Comparison of ENCODE assay signal across 1 cellular context in the genomic region with DNA sequence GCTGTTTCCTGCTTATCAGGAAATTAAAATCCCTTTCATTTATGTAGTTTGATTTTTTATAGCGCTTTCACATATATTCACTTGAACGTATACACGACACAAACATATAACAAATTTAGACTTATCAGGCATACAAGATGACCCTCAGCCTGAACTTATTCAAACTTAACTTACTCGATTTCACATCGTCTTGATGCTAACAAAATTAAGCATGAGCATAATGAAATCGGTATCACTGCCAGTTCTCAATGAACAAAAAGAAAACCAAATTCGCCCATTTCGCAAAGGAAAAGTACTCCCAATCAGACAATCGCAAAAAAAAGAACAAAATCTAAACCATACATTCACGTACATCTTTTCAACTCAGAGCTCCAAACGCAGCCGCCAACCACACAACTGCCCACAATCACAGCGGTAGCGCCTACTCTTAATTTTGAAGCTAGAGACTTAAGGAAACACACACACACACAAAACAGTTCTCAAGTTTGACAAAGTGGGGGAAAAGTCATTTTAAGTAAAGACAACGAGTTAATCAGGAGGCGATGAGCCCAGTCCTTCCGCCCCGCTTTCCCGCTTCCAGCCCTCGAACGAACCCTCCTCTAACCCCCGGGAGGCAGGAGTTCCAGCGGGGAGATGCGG.
TF ChIP-seq lines count a peak whose summit lies in the region.

No MANE protein-coding gene starts in this region.

TF ChIP-seq in HEK293, 187 proteins besides CTCF, POLR2A, EP300 and RAD21 (continued from another document):
- TF ChIP-seq, protein P1, sequence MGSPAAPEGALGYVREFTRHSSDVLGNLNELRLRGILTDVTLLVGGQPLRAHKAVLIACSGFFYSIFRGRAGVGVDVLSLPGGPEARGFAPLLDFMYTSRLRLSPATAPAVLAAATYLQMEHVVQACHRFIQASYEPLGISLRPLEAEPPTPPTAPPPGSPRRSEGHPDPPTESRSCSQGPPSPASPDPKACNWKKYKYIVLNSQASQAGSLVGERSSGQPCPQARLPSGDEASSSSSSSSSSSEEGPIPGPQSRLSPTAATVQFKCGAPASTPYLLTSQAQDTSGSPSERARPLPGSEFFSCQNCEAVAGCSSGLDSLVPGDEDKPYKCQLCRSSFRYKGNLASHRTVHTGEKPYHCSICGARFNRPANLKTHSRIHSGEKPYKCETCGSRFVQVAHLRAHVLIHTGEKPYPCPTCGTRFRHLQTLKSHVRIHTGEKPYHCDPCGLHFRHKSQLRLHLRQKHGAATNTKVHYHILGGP (tag by site-specific recombination; IDR thresholded peaks at IDR 0.05) = no peak
- TF ChIP-seq, protein P2, sequence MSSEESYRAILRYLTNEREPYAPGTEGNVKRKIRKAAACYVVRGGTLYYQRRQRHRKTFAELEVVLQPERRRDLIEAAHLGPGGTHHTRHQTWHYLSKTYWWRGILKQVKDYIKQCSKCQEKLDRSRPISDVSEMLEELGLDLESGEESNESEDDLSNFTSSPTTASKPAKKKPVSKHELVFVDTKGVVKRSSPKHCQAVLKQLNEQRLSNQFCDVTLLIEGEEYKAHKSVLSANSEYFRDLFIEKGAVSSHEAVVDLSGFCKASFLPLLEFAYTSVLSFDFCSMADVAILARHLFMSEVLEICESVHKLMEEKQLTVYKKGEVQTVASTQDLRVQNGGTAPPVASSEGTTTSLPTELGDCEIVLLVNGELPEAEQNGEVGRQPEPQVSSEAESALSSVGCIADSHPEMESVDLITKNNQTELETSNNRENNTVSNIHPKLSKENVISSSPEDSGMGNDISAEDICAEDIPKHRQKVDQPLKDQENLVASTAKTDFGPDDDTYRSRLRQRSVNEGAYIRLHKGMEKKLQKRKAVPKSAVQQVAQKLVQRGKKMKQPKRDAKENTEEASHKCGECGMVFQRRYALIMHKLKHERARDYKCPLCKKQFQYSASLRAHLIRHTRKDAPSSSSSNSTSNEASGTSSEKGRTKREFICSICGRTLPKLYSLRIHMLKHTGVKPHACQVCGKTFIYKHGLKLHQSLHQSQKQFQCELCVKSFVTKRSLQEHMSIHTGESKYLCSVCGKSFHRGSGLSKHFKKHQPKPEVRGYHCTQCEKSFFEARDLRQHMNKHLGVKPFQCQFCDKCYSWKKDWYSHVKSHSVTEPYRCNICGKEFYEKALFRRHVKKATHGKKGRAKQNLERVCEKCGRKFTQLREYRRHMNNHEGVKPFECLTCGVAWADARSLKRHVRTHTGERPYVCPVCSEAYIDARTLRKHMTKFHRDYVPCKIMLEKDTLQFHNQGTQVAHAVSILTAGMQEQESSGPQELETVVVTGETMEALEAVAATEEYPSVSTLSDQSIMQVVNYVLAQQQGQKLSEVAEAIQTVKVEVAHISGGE (tag by site-specific recombination; conservative IDR thresholded peaks at IDR 0.05; ENCODE audit: low read depth) = no peak
- TF ChIP-seq ZNF610 (tag by site-specific recombination; IDR thresholded peaks at IDR 0.05; ENCODE audit: borderline replicate concordance) (no peak), ZNF335 (tag by site-specific recombination; conservative IDR thresholded peaks at IDR 0.05) (peak; percentile 55; the same call in 1 of the 2 replicates), ZNF10 (tag by site-specific recombination; IDR thresholded peaks at IDR 0.05) (0 out of 2 replicates have a peak, but pooled peaks have one; percentile 10), ZNF837 (tag by site-specific recombination; IDR thresholded peaks at IDR 0.05) (no peak), ZBTB17 (tag by site-specific recombination; IDR thresholded peaks at IDR 0.05) (peak; percentile 51), PRDM1 (tag by site-specific recombination; IDR thresholded peaks at IDR 0.05) (peak; percentile 99), ZNF549 (tag by site-specific recombination; IDR thresholded peaks at IDR 0.05) (no peak), ZNF600 (tag by site-specific recombination; IDR thresholded peaks at IDR 0.05) (0 out of 2 replicates have a peak, but pooled peaks have one; percentile 25), ZNF239 (tag by site-specific recombination; IDR thresholded peaks at IDR 0.05) (no peak), RBAK (tag by site-specific recombination; IDR thresholded peaks at IDR 0.05) (no peak), ZNF561 (tag by site-specific recombination; IDR thresholded peaks at IDR 0.05; ENCODE audit: borderline replicate concordance) (no peak), ZIC2 (tag by site-specific recombination; IDR thresholded peaks at IDR 0.05) (peak; percentile 63), ZNF146 (tag by site-specific recombination; IDR thresholded peaks at IDR 0.05) (peak; percentile 9; the same call in 1 of the 2 replicates), YY1 (tag by site-specific recombination; IDR thresholded peaks at IDR 0.05) (no peak), ZNF426 (tag by site-specific recombination; IDR thresholded peaks at IDR 0.05) (no peak), ZBTB7A (tag by site-specific recombination; IDR thresholded peaks at IDR 0.05; ENCODE audit: low read depth) (0 out of 2 replicates have a peak, but pooled peaks have one; percentile 7), ZNF791 (tag by site-specific recombination; IDR thresholded peaks at IDR 0.05) (no peak), ZNF843 (tag by site-specific recombination; IDR thresholded peaks at IDR 0.05) (no peak), ZSCAN16 (tag by site-specific recombination; IDR thresholded peaks at IDR 0.05) (no peak), ZNF221 (tag by site-specific recombination; IDR thresholded peaks at IDR 0.05; ENCODE audit: borderline replicate concordance) (no peak), SETDB1 (IDR thresholded peaks at IDR 0.05; ENCODE audit: insufficient read length, low read length) (no peak), ZNF664 (tag by site-specific recombination; IDR thresholded peaks at IDR 0.05) (no peak), MYNN (tag by site-specific recombination; IDR thresholded peaks at IDR 0.05; ENCODE audit: borderline replicate concordance) (peak; percentile 79; the same call in 1 of the 2 replicates), ZNF112 (tag by site-specific recombination; IDR thresholded peaks at IDR 0.05) (no peak), TRIM28 (IDR thresholded peaks at IDR 0.05; ENCODE audit: borderline replicate concordance, low read length) (no peak), HOXC10 (CRISPR knock-in tag; IDR thresholded peaks at IDR 0.05) (no peak), ZNF114 (tag by site-specific recombination; IDR thresholded peaks at IDR 0.05) (no peak), ZNF2 (tag by site-specific recombination; IDR thresholded peaks at IDR 0.05) (0 out of 2 replicates have a peak, but pooled peaks have one; percentile 50), ZNF214 (tag by site-specific recombination; IDR thresholded peaks at IDR 0.05; ENCODE audit: borderline replicate concordance) (no peak), SP3 (tag by site-specific recombination; IDR thresholded peaks at IDR 0.05) (no peak), ZNF621 (tag by site-specific recombination; IDR thresholded peaks at IDR 0.05) (no peak), ZFHX2 (tag by site-specific recombination; conservative IDR thresholded peaks at IDR 0.05) (peak; percentile 69)
- TF ChIP-seq, protein P3, sequence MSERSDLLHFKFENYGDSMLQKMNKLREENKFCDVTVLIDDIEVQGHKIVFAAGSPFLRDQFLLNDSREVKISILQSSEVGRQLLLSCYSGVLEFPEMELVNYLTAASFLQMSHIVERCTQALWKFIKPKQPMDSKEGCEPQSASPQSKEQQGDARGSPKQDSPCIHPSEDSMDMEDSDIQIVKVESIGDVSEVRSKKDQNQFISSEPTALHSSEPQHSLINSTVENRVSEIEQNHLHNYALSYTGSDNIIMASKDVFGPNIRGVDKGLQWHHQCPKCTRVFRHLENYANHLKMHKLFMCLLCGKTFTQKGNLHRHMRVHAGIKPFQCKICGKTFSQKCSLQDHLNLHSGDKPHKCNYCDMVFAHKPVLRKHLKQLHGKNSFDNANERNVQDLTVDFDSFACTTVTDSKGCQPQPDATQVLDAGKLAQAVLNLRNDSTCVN (tag by site-specific recombination; optimal IDR thresholded peaks at IDR 0.05) = no peak
- TF ChIP-seq, protein P4, sequence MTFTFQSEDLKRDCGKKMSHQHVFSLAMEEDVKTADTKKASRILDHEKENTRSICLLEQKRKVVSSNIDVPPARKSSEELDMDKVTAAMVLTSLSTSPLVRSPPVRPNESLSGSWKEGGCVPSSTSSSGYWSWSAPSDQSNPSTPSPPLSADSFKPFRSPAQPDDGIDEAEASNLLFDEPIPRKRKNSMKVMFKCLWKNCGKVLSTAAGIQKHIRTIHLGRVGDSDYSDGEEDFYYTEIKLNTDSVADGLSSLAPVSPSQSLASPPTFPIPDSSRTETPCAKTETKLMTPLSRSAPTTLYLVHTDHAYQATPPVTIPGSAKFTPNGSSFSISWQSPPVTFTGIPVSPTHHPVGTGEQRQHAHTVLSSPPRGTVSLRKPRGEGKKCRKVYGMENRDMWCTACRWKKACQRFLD (tag by site-specific recombination; IDR thresholded peaks at IDR 0.05) = no peak
- TF ChIP-seq, protein P5, sequence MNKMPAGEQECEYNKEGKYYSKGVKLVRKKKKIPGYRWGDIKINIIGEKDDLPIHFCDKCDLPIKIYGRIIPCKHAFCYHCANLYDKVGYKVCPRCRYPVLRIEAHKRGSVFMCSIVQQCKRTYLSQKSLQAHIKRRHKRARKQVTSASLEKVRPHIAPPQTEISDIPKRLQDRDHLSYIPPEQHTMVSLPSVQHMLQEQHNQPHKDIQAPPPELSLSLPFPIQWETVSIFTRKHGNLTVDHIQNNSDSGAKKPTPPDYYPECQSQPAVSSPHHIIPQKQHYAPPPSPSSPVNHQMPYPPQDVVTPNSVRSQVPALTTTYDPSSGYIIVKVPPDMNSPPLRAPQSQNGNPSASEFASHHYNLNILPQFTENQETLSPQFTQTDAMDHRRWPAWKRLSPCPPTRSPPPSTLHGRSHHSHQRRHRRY (tag by site-specific recombination; IDR thresholded peaks at IDR 0.05) = no peak
